ENCODE assay signal across 12 cellular contexts in genomic region chr18:27185025-27185763, GRCh38. TPM values are rescaled to one million over a fixed set of nuclear protein-coding genes. Genes with fewer than 3 reads are reported as not detected.
DNase-seq lines count a peak whose midpoint lies in the region; ATAC-seq and TF ChIP-seq lines count a peak whose summit lies in the region.
"Had no signal": no experiment of that assay in that cellular context is flagged by ENCODE, and none has a peak within 500 bp of the region (broad histone marks: within the 10 kb centered on the region; RNA-seq: fewer than 3 reads in every experiment).

Gene CHST9, minus strand, starts transcription at chr18:27185308. Its CDS starts 42,499 bp downstream, at chr18:27142809.

- no peaks in the 10 kb centered on the region for H3K4me1 Mint-ChIP-seq in natural killer cell
- H3K4me1 Mint-ChIP-seq in CD8-positive, alpha-beta memory T cell: no peaks in the 10 kb centered on the region
- H3K4me1 Mint-ChIP-seq: activated T-helper 17 cell treated with anti-CD3 and anti-CD28 coated beads, Interleukin-2, amount 50 U/mL, for 72 hours; stimulated activated effector memory CD8-positive, alpha-beta T cell treated with anti-CD3 and anti-CD28 coated beads, Interleukin-12 subunit alpha, Interleukin-12 subunit beta, amount 100 ng/mL, for 72 hours had no signal

- peaks cover 14 to 20% of the 10 kb centered on the region in 2 donors for H3K27me3 Mint-ChIP-seq in natural killer cell (ENCODE audit: low read depth in 2 of 2)
- peaks cover 11 to 18% of the 10 kb centered on the region in 2 donors for H3K27me3 Mint-ChIP-seq in CD8-positive, alpha-beta memory T cell

- H3K27ac ChIP-seq in dorsolateral prefrontal cortex: no peak within 1 kb of the TSS
- H3K27ac ChIP-seq in CD8-positive, alpha-beta memory T cell (ENCODE audit: low read depth, low read length): no peak within 1 kb of the TSS

- POLR2A ChIA-PET in CD8-positive, alpha-beta memory T cell (lab: Charles Lee): no interaction called here

- intact Hi-C loops in Right ventricle myocardium inferior (cut with DNase I) (loop anchor here (2.0 kb wide), 1 partner anchor 166 kb away; no protein-coding TSS in a partner anchor), cardiac septum (cut with DNase I) (no loop called here), dorsolateral prefrontal cortex (cut with DNase I) (no loop called here), natural killer cell (cut with micrococcal nuclease) (no loop called here)

- CTCF ChIA-PET in CD8-positive, alpha-beta memory T cell (lab: Charles Lee): no interaction called here

- no peak within 1 kb of the TSS for H3K27ac Mint-ChIP-seq in natural killer cell
- no peak within 1 kb of the TSS for H3K27ac Mint-ChIP-seq in CD8-positive, alpha-beta memory T cell
- H3K27ac Mint-ChIP-seq: activated T-helper 17 cell treated with anti-CD3 and anti-CD28 coated beads, Interleukin-2, amount 50 U/mL, for 72 hours; stimulated activated effector memory CD8-positive, alpha-beta T cell treated with anti-CD3 and anti-CD28 coated beads, Interleukin-12 subunit alpha, Interleukin-12 subunit beta, amount 100 ng/mL, for 72 hours had no signal

- H3K4me3 Mint-ChIP-seq in natural killer cell: no peak within 1 kb of the TSS
- no peak within 1 kb of the TSS for H3K4me3 Mint-ChIP-seq in CD8-positive, alpha-beta memory T cell
- H3K4me3 Mint-ChIP-seq: activated T-helper 17 cell treated with anti-CD3 and anti-CD28 coated beads, Interleukin-2, amount 50 U/mL, for 72 hours; stimulated activated effector memory CD8-positive, alpha-beta T cell treated with anti-CD3 and anti-CD28 coated beads, Interleukin-12 subunit alpha, Interleukin-12 subunit beta, amount 100 ng/mL, for 72 hours had no signal

- TF ChIP-seq CTCF in dorsolateral prefrontal cortex (IDR thresholded peaks at IDR 0.05 in 54 of 56, conservative IDR thresholded peaks at IDR 0.05 in 2 of 56; ENCODE audit: low read depth in 1 of 56, partially characterized antibody in 56 of 56) (no peak), natural killer cell (IDR thresholded peaks at IDR 0.05) (no peak)

- peak; percentile 59 for DNase-seq in Right ventricle myocardium inferior (ENCODE audit: missing footprints)
- DNase-seq in cardiac septum (ENCODE audit: low spot score): no peak
- DNase-seq in dorsolateral prefrontal cortex: peak in 3 of 10 donors; percentile 6 to 47 (median 43)
- peak; percentile 18 for DNase-seq in medulla oblongata (ENCODE audit: extremely low spot score)
- no peak for DNase-seq in inferior parietal cortex (ENCODE audit: extremely low spot score)
- no peak for DNase-seq in natural killer cell
- no peak for DNase-seq in CD8-positive, alpha-beta memory T cell
- DNase-seq: kidney glomerular epithelial cell, NCI-H1436 had no signal

- ATAC-seq in Right ventricle myocardium inferior: peak; percentile 86
- no peak for ATAC-seq in HG03457 (IDR thresholded peaks at IDR 0.05; ENCODE audit: unreplicated experiment)
- ATAC-seq in natural killer cell: no peak
- ATAC-seq: activated T-helper 17 cell treated with anti-CD3 and anti-CD28 coated beads, Interleukin-2, amount 50 U/mL, for 72 hours; stimulated activated effector memory CD8-positive, alpha-beta T cell treated with anti-CD3 and anti-CD28 coated beads, Interleukin-12 subunit alpha, Interleukin-12 subunit beta, amount 100 ng/mL, for 72 hours had no signal

- no peaks in the 10 kb centered on the region for H3K4me1 ChIP-seq in CD8-positive, alpha-beta memory T cell (ENCODE audit: insufficient read depth, low read length)

- no peaks in the 10 kb centered on the region for H3K9me3 ChIP-seq in CD8-positive, alpha-beta memory T cell (ENCODE audit: low read length)

- H3K4me3 ChIP-seq in dorsolateral prefrontal cortex: peak within 1 kb of the TSS; percentile 16 to 70 (median 51)
- H3K4me3 ChIP-seq in CD8-positive, alpha-beta memory T cell (ENCODE audit: low read length): no peak within 1 kb of the TSS

- H3K36me3 Mint-ChIP-seq in natural killer cell: peaks cover 8% of the 10 kb centered on the region
- H3K36me3 Mint-ChIP-seq in CD8-positive, alpha-beta memory T cell: no peaks in the 10 kb centered on the region
- H3K36me3 Mint-ChIP-seq: stimulated activated effector memory CD8-positive, alpha-beta T cell treated with anti-CD3 and anti-CD28 coated beads, Interleukin-12 subunit alpha, Interleukin-12 subunit beta, amount 100 ng/mL, for 72 hours had no signal

- H3K27me3 ChIP-seq in dorsolateral prefrontal cortex: peaks cover 0 to 30% (median 4%) of the 10 kb centered on the region in 45 donors
- no peaks in the 10 kb centered on the region for H3K27me3 ChIP-seq in CD8-positive, alpha-beta memory T cell (ENCODE audit: insufficient read depth, low read length, poor library complexity, severe bottlenecking)

- H3K9me3 Mint-ChIP-seq in natural killer cell: peaks cover 0 to 6% of the 10 kb centered on the region in 2 donors
- H3K9me3 Mint-ChIP-seq in CD8-positive, alpha-beta memory T cell: peaks cover 8 to 22% (median 15%) of the 10 kb centered on the region in 5 donors

- H3K36me3 ChIP-seq in CD8-positive, alpha-beta memory T cell (ENCODE audit: insufficient read depth, low read length): no peaks in the 10 kb centered on the region

RNA-seq across cellular contexts. Expression of gene CHST9, which starts in this region (rescaled TPM):
- total RNA-seq in Right ventricle myocardium inferior: 8.3 TPM
- total RNA-seq in cardiac septum: not detected
- 1 to 10 TPM in 106 of 120 experiments, under 1 TPM in 14; 0.53 to 4.6 (median 1.7) TPM for total RNA-seq in dorsolateral prefrontal cortex
- total RNA-seq in natural killer cell: not detected
- not detected for total RNA-seq in CD8-positive, alpha-beta memory T cell
- polyA plus RNA-seq in CD8-positive, alpha-beta memory T cell: not detected
- total RNA-seq: activated T-helper 17 cell treated with anti-CD3 and anti-CD28 coated beads, Interleukin-2, amount 50 U/mL, for 72 hours had no signal

Comparison
In these comparisons a context has a peak if more than half of its experiments do, and no peak if none do; other contexts are left out.
1. DNase-seq: peak in Right ventricle myocardium inferior (single experiment) and medulla oblongata (single experiment); none in cardiac septum (single experiment), inferior parietal cortex (single experiment), natural killer cell (single experiment) and CD8-positive, alpha-beta memory T cell (0 of 5).